In genomic region chr10:7886056-7886455, GRCh38 we compare ENCODE assay signal across 1 cellular context.
TF ChIP-seq lines count a peak whose summit lies in the region.

No MANE protein-coding gene starts in this region.

TF ChIP-seq in HEK293, 187 proteins besides CTCF, POLR2A, EP300 and RAD21:
- TF ChIP-seq ZNF391 (tag by site-specific recombination; IDR thresholded peaks at IDR 0.05; ENCODE audit: borderline replicate concordance, low read depth) (no peak), ZBTB17 (tag by site-specific recombination; IDR thresholded peaks at IDR 0.05) (peak; percentile 37; the same call in 1 of the 2 replicates), ZNF2 (tag by site-specific recombination; IDR thresholded peaks at IDR 0.05) (no peak), ZNF514 (tag by site-specific recombination; IDR thresholded peaks at IDR 0.05) (no peak), ZNF843 (tag by site-specific recombination; IDR thresholded peaks at IDR 0.05) (no peak)
- TF ChIP-seq, protein P1, sequence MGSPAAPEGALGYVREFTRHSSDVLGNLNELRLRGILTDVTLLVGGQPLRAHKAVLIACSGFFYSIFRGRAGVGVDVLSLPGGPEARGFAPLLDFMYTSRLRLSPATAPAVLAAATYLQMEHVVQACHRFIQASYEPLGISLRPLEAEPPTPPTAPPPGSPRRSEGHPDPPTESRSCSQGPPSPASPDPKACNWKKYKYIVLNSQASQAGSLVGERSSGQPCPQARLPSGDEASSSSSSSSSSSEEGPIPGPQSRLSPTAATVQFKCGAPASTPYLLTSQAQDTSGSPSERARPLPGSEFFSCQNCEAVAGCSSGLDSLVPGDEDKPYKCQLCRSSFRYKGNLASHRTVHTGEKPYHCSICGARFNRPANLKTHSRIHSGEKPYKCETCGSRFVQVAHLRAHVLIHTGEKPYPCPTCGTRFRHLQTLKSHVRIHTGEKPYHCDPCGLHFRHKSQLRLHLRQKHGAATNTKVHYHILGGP (tag by site-specific recombination; IDR thresholded peaks at IDR 0.05), result no peak
TF ChIP-seq in HEK293: peak in this region for 1.
